In the genomic region with DNA sequence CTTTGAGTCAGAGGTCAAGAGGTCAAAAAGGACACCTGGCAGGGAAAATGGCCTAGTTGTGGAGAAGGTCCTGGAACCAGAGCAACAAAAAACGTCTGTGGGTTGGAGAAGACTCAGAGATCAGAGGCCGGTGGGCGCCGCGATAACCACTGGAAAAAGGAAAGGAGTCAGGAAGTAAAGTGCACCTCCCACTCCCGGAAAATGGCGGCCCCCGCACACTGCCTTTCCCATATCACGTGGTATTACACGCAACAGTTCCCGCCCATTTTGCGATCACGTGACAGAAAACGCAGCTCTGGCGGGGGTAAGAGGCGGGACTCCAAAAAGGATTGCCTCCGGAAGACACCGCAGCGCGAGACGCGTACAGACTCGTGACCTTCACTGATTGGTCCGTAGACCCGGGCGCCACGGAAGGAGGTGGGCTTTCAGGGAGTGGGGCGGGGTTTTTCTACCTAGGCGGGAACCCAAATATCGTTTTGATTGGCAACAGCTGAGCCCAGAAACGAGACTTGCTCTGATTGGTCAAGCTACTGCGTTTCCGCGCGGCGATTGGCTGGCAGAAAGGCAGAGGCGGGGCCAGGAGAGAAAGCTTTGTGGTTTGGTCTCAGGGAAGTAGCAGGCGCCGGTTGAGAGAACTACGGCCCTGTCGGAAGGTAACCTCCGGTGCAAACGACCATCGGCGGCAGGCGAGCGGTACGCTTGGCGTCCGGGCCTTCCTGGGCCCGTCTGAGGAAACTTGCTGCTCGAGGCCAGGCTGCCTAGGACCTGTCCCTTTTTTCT, we compare ENCODE assay signal across 8 cellular contexts. TPM values are rescaled to one million over a fixed set of nuclear protein-coding genes. Genes with fewer than 3 reads are reported as not detected.
DNase-seq lines count a peak whose midpoint lies in the region; ATAC-seq, FAIRE-seq and TF ChIP-seq lines count a peak whose summit lies in the region.

A gene with protein sequence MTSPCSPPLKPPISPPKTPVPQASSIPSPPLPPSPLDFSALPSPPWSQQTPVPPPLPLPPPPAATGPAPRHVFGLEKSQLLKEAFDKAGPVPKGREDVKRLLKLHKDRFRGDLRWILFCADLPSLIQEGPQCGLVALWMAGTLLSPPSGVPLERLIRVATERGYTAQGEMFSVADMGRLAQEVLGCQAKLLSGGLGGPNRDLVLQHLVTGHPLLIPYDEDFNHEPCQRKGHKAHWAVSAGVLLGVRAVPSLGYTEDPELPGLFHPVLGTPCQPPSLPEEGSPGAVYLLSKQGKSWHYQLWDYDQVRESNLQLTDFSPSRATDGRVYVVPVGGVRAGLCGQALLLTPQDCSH (minus strand): TSS at position 193 of the 780 bp plus-strand sequence. CDS start 674 bp downstream, outside the sequence.

- H3K27ac Mint-ChIP-seq in brain: peak within 1 kb of the TSS; percentile 88 to 98 (median 97)

- no peaks in the 10 kb centered on the region for H3K9me3 ChIP-seq in sigmoid colon

- peaks cover 0 to 3% (median 0%) of the 10 kb centered on the region in 5 experiments for H3K9me3 Mint-ChIP-seq in brain

- TF ChIP-seq CTCF in 22Rv1 (IDR thresholded peaks at IDR 0.05) (no peak), brain (conservative IDR thresholded peaks at IDR 0.05) (no peak), sigmoid colon (IDR thresholded peaks at IDR 0.05) (no peak)

- peaks cover 0 to 59% (median 47%) of the 10 kb centered on the region in 4 donors for H3K4me1 ChIP-seq in sigmoid colon

- peak; percentile 77 for ATAC-seq in GM18520 (IDR thresholded peaks at IDR 0.05; ENCODE audit: unreplicated experiment)
- ATAC-seq in HG03064 (IDR thresholded peaks at IDR 0.05; ENCODE audit: low read depth, unreplicated experiment): peak; percentile 77

- WGBS in sigmoid colon, 2 donors: 0% methylated on average over 52 of the region's 52 CpGs

- H3K4me3 ChIP-seq in sigmoid colon: peak within 1 kb of the TSS; percentile 64 to 73 (median 71)

- DNase-seq in NCI-H2107 treated with DMSO at 0.1 percent for 48 hours (lab: John Stamatoyannopoulos, UW; ENCODE audit: unreplicated experiment) (peak; percentile 99), iPS DF 4.7 (ENCODE audit: extremely low read depth, low spot score) (peak; percentile 99), sigmoid colon (peak; percentile 100)

- peak in 2 of 4 donors; percentile 8 to 78 for TF ChIP-seq EP300 in sigmoid colon (IDR thresholded peaks at IDR 0.05)

- peak; percentile 66 to 81 for TF ChIP-seq POLR2A in sigmoid colon (IDR thresholded peaks at IDR 0.05)

- H3K4me1 Mint-ChIP-seq in brain: peaks cover 51% of the 10 kb centered on the region

- H3K27ac ChIP-seq in 22Rv1 (peak within 1 kb of the TSS; percentile 97), sigmoid colon (peak within 1 kb of the TSS; percentile 86 to 96 (median 94))

- intact Hi-C loops in sigmoid colon (cut with DNase I): loop anchor here (1.0 to 2.0 kb wide), 2 partner anchors 32 to 48 kb away; partner anchors contain the start of gene EGLN2

- H3K36me3 ChIP-seq in sigmoid colon: peaks cover 0 to 3% (median 0%) of the 10 kb centered on the region in 4 donors

- H3K36me3 Mint-ChIP-seq in brain: peaks cover 25% of the 10 kb centered on the region

- H3K27me3 ChIP-seq in sigmoid colon: no peaks in the 10 kb centered on the region

- peaks cover 13% of the 10 kb centered on the region for H3K27me3 Mint-ChIP-seq in brain

- peak within 1 kb of the TSS; percentile 95 to 99 (median 97) for H3K4me3 Mint-ChIP-seq in brain

- FAIRE-seq in TTC549 (lab: Jason Lieb, UNC): peak; percentile 97

RNA-seq across cellular contexts. Expression of the gene that starts here (rescaled TPM):
- polyA plus RNA-seq in brain (ENCODE audit: insufficient read depth, low read depth, low replicate concordance) (20.5 TPM), sigmoid colon (10 to 100 TPM in 1 of 3 donors, 1 to 10 TPM in 2; 6.0 to 11.0 (median 6.6) TPM)
- 1 to 10 TPM; 1.8 to 5.3 (median 3.0) TPM for total RNA-seq in sigmoid colon

Comparison
In these comparisons a context has a peak if more than half of its experiments do, and no peak if none do; other contexts are left out.
1. Peak in every context shown above with its lines: DNase-seq, ATAC-seq, H3K4me3 ChIP-seq and H3K27ac ChIP-seq.